ENCODE assay signal across 1 cellular context in the genomic region with DNA sequence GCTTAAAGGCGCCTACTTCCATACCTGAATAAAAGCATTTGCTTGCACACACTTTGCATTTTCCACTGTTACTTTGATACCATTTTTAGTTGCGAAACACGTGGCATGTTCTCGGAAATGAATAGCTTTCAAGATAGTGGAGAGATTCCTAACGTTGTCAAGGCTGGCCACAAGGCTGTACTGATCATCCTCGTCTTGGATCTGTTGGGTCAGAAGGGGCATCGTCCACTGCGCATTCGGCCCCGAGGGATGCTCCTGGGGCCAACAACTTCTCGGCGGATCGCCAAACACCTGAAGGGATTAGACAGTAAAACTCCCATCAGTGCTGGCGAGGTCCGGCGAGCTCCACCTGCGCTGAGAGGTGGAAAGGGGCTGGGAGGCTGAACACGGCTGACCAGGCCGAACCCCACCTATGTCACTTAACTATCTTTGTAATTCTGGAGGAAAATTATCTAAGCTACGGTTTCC.
TF ChIP-seq lines count a peak whose summit lies in the region.

No MANE protein-coding gene starts in this region.

TF ChIP-seq in K562, 482 proteins besides CTCF, POLR2A, EP300 and RAD21 (continued from another document and continues in another):
- TF ChIP-seq, protein P1, sequence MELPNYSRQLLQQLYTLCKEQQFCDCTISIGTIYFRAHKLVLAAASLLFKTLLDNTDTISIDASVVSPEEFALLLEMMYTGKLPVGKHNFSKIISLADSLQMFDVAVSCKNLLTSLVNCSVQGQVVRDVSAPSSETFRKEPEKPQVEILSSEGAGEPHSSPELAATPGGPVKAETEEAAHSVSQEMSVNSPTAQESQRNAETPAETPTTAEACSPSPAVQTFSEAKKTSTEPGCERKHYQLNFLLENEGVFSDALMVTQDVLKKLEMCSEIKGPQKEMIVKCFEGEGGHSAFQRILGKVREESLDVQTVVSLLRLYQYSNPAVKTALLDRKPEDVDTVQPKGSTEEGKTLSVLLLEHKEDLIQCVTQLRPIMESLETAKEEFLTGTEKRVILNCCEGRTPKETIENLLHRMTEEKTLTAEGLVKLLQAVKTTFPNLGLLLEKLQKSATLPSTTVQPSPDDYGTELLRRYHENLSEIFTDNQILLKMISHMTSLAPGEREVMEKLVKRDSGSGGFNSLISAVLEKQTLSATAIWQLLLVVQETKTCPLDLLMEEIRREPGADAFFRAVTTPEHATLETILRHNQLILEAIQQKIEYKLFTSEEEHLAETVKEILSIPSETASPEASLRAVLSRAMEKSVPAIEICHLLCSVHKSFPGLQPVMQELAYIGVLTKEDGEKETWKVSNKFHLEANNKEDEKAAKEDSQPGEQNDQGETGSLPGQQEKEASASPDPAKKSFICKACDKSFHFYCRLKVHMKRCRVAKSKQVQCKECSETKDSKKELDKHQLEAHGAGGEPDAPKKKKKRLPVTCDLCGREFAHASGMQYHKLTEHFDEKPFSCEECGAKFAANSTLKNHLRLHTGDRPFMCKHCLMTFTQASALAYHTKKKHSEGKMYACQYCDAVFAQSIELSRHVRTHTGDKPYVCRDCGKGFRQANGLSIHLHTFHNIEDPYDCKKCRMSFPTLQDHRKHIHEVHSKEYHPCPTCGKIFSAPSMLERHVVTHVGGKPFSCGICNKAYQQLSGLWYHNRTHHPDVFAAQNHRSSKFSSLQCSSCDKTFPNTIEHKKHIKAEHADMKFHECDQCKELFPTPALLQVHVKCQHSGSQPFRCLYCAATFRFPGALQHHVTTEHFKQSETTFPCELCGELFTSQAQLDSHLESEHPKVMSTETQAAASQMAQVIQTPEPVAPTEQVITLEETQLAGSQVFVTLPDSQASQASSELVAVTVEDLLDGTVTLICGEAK (IDR thresholded peaks at IDR 0.05), result 0 out of 2 replicates have a peak, but pooled peaks have one; percentile 5
- TF ChIP-seq, protein P1 (CRISPR knock-in tag; IDR thresholded peaks at IDR 0.05), result no peak
- TF ChIP-seq CEBPG (CRISPR knock-in tag; IDR thresholded peaks at IDR 0.05) (peak; percentile 74), CEBPG (tag; conservative IDR thresholded peaks at IDR 0.05 in 1 of 2, IDR thresholded peaks at IDR 0.05 in 1 of 2) (peak; percentile 68 to 73), RAD51 (IDR thresholded peaks at IDR 0.05; ENCODE audit: borderline replicate concordance, low read depth) (0 out of 2 replicates have a peak, but pooled peaks have one; percentile 37), RCOR1 (IDR thresholded peaks at IDR 0.05; ENCODE audit: borderline replicate concordance in 1 of 2, low read depth in 2 of 2, low read length in 2 of 2) (0 out of 4 replicates have a peak, but pooled peaks of 1 of the 2 experiments have one; percentile 11), CTBP1 (IDR thresholded peaks at IDR 0.05; ENCODE audit: borderline replicate concordance) (peak; percentile 56), NONO (IDR thresholded peaks at IDR 0.05; ENCODE audit: low read depth in 2 of 2, low read length in 1 of 2) (no peak), NR4A1 (CRISPR knock-in tag; IDR thresholded peaks at IDR 0.05) (no peak), NR4A1 (tag; IDR thresholded peaks at IDR 0.05) (no peak), RBM39 (optimal IDR thresholded peaks at IDR 0.05; ENCODE audit: low read depth, low read length) (no peak), ZNF436 (CRISPR knock-in tag; IDR thresholded peaks at IDR 0.05) (no peak), ZNF586 (CRISPR knock-in tag; conservative IDR thresholded peaks at IDR 0.05) (no peak), CEBPB (tag; IDR thresholded peaks at IDR 0.05) (peak; percentile 95), MYC (IDR thresholded peaks at IDR 0.05; ENCODE audit: low read depth, low read length) (peak; percentile 69), MYC (CRISPR knock-in tag; IDR thresholded peaks at IDR 0.05; ENCODE audit: borderline replicate concordance, low read depth) (no peak), NR2C2 (CRISPR knock-in tag; IDR thresholded peaks at IDR 0.05) (0 out of 2 replicates have a peak, but pooled peaks have one; percentile 12), NR2C2 (tag; IDR thresholded peaks at IDR 0.05) (no peak), HMGN3 (IDR thresholded peaks at IDR 0.05; ENCODE audit: borderline replicate concordance, extremely low read depth, insufficient read length, low read depth, low read length) (no peak), ZNF778 (CRISPR knock-in tag; IDR thresholded peaks at IDR 0.05) (no peak), ARID1B (IDR thresholded peaks at IDR 0.05) (no peak), SAP30 (IDR thresholded peaks at IDR 0.05; ENCODE audit: borderline replicate concordance, insufficient read depth, low read depth, low read length, poor library complexity, severe bottlenecking) (peak; percentile 91), DPF2 (IDR thresholded peaks at IDR 0.05) (peak; percentile 36; the same call in 1 of the 2 replicates), MECOM (CRISPR knock-in tag; IDR thresholded peaks at IDR 0.05) (0 out of 2 replicates have a peak, but pooled peaks have one; percentile 63), SIN3A (IDR thresholded peaks at IDR 0.05; ENCODE audit: borderline replicate concordance in 2 of 2, control insufficient read depth in 1 of 2, low read depth in 2 of 2, low read length in 2 of 2) (0 out of 4 replicates have a peak, but pooled peaks of 1 of the 2 experiments have one; percentile 64), KDM1A (IDR thresholded peaks at IDR 0.05) (peak in 1 of 2 experiments; percentile 52; a peak in 1 of 4 replicates), JUND (IDR thresholded peaks at IDR 0.05; ENCODE audit: borderline replicate concordance, low read depth, low read length) (0 out of 2 replicates have a peak, but pooled peaks have one; percentile 4), JUND (tag; IDR thresholded peaks at IDR 0.05; ENCODE audit: borderline replicate concordance, low read depth, low read length) (0 out of 3 replicates have a peak, but pooled peaks have one; percentile 22), KLF13 (tag; IDR thresholded peaks at IDR 0.05; ENCODE audit: borderline replicate concordance, low read depth) (no peak), RBBP5 (IDR thresholded peaks at IDR 0.05; ENCODE audit: borderline replicate concordance, insufficient read depth, low read length, poor library complexity, severe bottlenecking) (peak; percentile 52), ZFPM2 (CRISPR knock-in tag; IDR thresholded peaks at IDR 0.05) (no peak), CBFA2T3 (IDR thresholded peaks at IDR 0.05) (peak; percentile 2; the same call in 1 of the 2 replicates), TCF3 (CRISPR knock-in tag; IDR thresholded peaks at IDR 0.05) (no peak; the same call in 1 of the 2 replicates), ZNF174 (CRISPR knock-in tag; IDR thresholded peaks at IDR 0.05) (no peak), CBX5 (IDR thresholded peaks at IDR 0.05; ENCODE audit: borderline replicate concordance, low read depth) (peak; percentile 8; the same call in 1 of the 2 replicates), KDM2B (CRISPR knock-in tag; IDR thresholded peaks at IDR 0.05) (0 out of 2 replicates have a peak, but pooled peaks have one; percentile 26)
- TF ChIP-seq, protein P2, sequence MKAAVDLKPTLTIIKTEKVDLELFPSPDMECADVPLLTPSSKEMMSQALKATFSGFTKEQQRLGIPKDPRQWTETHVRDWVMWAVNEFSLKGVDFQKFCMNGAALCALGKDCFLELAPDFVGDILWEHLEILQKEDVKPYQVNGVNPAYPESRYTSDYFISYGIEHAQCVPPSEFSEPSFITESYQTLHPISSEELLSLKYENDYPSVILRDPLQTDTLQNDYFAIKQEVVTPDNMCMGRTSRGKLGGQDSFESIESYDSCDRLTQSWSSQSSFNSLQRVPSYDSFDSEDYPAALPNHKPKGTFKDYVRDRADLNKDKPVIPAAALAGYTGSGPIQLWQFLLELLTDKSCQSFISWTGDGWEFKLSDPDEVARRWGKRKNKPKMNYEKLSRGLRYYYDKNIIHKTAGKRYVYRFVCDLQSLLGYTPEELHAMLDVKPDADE (conservative IDR thresholded peaks at IDR 0.05; ENCODE audit: control insufficient read depth, low read depth, low read length), result no peak
- TF ChIP-seq, protein P3, sequence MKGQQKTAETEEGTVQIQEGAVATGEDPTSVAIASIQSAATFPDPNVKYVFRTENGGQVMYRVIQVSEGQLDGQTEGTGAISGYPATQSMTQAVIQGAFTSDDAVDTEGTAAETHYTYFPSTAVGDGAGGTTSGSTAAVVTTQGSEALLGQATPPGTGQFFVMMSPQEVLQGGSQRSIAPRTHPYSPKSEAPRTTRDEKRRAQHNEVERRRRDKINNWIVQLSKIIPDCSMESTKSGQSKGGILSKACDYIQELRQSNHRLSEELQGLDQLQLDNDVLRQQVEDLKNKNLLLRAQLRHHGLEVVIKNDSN (CRISPR knock-in tag; IDR thresholded peaks at IDR 0.05), result peak; percentile 54; the same call in 1 of the 2 replicates
- TF ChIP-seq, protein P4, sequence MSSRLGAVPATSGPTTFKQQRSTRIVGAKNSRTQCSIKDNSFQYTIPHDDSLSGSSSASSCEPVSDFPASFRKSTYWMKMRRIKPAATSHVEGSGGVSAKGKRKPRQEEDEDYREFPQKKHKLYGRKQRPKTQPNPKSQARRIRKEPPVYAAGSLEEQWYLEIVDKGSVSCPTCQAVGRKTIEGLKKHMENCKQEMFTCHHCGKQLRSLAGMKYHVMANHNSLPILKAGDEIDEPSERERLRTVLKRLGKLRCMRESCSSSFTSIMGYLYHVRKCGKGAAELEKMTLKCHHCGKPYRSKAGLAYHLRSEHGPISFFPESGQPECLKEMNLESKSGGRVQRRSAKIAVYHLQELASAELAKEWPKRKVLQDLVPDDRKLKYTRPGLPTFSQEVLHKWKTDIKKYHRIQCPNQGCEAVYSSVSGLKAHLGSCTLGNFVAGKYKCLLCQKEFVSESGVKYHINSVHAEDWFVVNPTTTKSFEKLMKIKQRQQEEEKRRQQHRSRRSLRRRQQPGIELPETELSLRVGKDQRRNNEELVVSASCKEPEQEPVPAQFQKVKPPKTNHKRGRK (tag; IDR thresholded peaks at IDR 0.05), result 0 out of 2 replicates have a peak, but pooled peaks have one; percentile 7
- TF ChIP-seq, protein P5, sequence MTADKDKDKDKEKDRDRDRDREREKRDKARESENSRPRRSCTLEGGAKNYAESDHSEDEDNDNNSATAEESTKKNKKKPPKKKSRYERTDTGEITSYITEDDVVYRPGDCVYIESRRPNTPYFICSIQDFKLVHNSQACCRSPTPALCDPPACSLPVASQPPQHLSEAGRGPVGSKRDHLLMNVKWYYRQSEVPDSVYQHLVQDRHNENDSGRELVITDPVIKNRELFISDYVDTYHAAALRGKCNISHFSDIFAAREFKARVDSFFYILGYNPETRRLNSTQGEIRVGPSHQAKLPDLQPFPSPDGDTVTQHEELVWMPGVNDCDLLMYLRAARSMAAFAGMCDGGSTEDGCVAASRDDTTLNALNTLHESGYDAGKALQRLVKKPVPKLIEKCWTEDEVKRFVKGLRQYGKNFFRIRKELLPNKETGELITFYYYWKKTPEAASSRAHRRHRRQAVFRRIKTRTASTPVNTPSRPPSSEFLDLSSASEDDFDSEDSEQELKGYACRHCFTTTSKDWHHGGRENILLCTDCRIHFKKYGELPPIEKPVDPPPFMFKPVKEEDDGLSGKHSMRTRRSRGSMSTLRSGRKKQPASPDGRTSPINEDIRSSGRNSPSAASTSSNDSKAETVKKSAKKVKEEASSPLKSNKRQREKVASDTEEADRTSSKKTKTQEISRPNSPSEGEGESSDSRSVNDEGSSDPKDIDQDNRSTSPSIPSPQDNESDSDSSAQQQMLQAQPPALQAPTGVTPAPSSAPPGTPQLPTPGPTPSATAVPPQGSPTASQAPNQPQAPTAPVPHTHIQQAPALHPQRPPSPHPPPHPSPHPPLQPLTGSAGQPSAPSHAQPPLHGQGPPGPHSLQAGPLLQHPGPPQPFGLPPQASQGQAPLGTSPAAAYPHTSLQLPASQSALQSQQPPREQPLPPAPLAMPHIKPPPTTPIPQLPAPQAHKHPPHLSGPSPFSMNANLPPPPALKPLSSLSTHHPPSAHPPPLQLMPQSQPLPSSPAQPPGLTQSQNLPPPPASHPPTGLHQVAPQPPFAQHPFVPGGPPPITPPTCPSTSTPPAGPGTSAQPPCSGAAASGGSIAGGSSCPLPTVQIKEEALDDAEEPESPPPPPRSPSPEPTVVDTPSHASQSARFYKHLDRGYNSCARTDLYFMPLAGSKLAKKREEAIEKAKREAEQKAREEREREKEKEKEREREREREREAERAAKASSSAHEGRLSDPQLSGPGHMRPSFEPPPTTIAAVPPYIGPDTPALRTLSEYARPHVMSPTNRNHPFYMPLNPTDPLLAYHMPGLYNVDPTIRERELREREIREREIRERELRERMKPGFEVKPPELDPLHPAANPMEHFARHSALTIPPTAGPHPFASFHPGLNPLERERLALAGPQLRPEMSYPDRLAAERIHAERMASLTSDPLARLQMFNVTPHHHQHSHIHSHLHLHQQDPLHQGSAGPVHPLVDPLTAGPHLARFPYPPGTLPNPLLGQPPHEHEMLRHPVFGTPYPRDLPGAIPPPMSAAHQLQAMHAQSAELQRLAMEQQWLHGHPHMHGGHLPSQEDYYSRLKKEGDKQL (CRISPR knock-in tag; IDR thresholded peaks at IDR 0.05; ENCODE audit: borderline replicate concordance), result no peak
- TF ChIP-seq, protein P6, sequence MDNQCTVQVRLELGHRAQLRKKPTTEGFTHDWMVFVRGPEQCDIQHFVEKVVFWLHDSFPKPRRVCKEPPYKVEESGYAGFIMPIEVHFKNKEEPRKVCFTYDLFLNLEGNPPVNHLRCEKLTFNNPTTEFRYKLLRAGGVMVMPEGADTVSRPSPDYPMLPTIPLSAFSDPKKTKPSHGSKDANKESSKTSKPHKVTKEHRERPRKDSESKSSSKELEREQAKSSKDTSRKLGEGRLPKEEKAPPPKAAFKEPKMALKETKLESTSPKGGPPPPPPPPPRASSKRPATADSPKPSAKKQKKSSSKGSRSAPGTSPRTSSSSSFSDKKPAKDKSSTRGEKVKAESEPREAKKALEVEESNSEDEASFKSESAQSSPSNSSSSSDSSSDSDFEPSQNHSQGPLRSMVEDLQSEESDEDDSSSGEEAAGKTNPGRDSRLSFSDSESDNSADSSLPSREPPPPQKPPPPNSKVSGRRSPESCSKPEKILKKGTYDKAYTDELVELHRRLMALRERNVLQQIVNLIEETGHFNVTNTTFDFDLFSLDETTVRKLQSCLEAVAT (IDR thresholded peaks at IDR 0.05), result no peak
